In the genomic region with DNA sequence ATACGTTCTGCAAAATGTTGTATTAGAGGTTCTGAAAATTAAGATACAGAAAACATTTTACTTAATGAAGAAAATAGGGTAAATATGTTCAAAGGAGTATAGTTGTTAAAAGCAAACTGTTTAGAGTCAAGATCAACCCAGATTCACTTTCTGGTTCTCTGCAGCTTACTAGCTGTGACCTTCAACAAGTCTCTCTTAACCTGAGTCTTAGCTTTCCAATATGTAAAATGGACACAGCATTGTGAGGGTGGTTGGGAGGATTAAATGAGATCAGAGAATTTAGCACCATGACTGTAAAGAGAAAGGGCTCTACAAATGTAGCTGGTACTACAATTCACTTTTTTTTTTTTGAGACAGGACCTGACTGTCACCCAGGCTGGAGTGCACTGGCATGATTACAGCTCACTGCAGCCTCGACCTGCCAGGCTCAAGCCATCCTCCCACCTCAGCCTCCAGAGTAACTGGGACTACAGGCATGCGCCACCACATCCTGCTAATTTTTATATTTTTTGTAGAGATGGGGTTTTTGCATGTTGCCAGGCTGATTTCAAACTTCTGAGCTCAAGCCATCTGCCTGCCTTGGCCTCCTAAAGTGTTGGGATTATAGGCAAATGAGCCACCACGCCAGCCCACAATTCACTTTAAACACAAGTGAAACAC, we compare ENCODE assay signal across 9 cellular contexts. TPM values are rescaled to one million over a fixed set of nuclear protein-coding genes. Genes with fewer than 3 reads are reported as not detected.
DNase-seq lines count a peak whose midpoint lies in the region; ATAC-seq, FAIRE-seq and TF ChIP-seq lines count a peak whose summit lies in the region.
"Had no signal": no experiment of that assay in that cellular context is flagged by ENCODE, and none has a peak within 500 bp of the region (broad histone marks: within the 10 kb centered on the region; RNA-seq: fewer than 3 reads in every experiment).

No MANE protein-coding gene starts in this region.

- peak overlapping the region; percentile 89 for H3K4me3 Mint-ChIP-seq in activated naive CD8-positive, alpha-beta T cell treated with anti-CD3 and anti-CD28 coated beads, Interleukin-2, amount 50 U/mL, for 24 hours
- peak overlapping the region; percentile 91 for H3K4me3 Mint-ChIP-seq in nephron progenitor cell

- no peak overlapping the region for H4K5ac ChIP-seq in IMR-90 (ENCODE audit: low read depth, low read length)

- no peak overlapping the region for H2AK5ac ChIP-seq in IMR-90 (ENCODE audit: low read depth, low read length)

- H4K91ac ChIP-seq in IMR-90 (ENCODE audit: insufficient read depth, low read depth, low read length): no peak overlapping the region

- no peak overlapping the region for H2BK5ac ChIP-seq in IMR-90 (ENCODE audit: low read depth, low read length, poor library complexity, severe bottlenecking)

- no peak overlapping the region for H2AK9ac ChIP-seq in IMR-90 (replicated peaks; ENCODE audit: low read depth, low read length, poor library complexity)

- no peak overlapping the region for H2BK20ac ChIP-seq in IMR-90 (ENCODE audit: low read depth, low read length)

- TF ChIP-seq RAD21 in SK-N-SH (IDR thresholded peaks at IDR 0.05; ENCODE audit: low read length) (no peak), IMR-90 (IDR thresholded peaks at IDR 0.05; ENCODE audit: low read length) (no peak)

- no peak overlapping the region for H2BK15ac ChIP-seq in IMR-90 (ENCODE audit: low read depth, low read length)

- H3K27ac ChIP-seq in SK-N-SH (ENCODE audit: low read depth in 2 of 2, low read length in 1 of 2): peak overlapping the region in 1 of 2 experiments; percentile 76; a peak in 1 of 4 replicates
- H3K27ac ChIP-seq in IMR-90 (ENCODE audit: insufficient read depth, low read length): no peak overlapping the region
- no peak overlapping the region for H3K27ac ChIP-seq in small intestine (ENCODE audit: low read depth in 1 of 2, low read length in 1 of 2)
- H3K27ac ChIP-seq in ascending aorta: no peak overlapping the region

- H3K14ac ChIP-seq in IMR-90 (replicated peaks; ENCODE audit: low read depth, low read length): no peak overlapping the region

- no TSS peak for BruUV-seq in IMR-90 (replicated peaks; lab: Mats Ljungman, UMichigan)

- dilution Hi-C loops in IMR-90 (cut with HindIII; ENCODE audit: low sequenced_read_pairs, unreplicated experiment): no loop called here

- TF ChIP-seq CTCF in SK-N-SH (IDR thresholded peaks at IDR 0.05) (no peak), IMR-90 (conservative IDR thresholded peaks at IDR 0.05; ENCODE audit: low read depth, low read length) (no peak), nephron progenitor cell (IDR thresholded peaks at IDR 0.05) (no peak), ascending aorta (IDR thresholded peaks at IDR 0.05) (no peak)

- intact Hi-C loops in IMR-90 (cut with micrococcal nuclease): loop anchor here (5.0 kb wide), 1 partner anchor 70 kb away; no protein-coding TSS in a partner anchor
- intact Hi-C loops in ascending aorta (cut with DNase I): no loop called here

- ATAC-seq in SK-N-SH treated with all-trans-retinoic acid at 6 μM for 48 hours (no peak), IMR-90 (ENCODE audit: low read depth) (no peak)
- ATAC-seq in activated naive CD8-positive, alpha-beta T cell treated with anti-CD3 and anti-CD28 coated beads, Interleukin-2, amount 50 U/mL, for 24 hours: no peak

- 96% methylated on average over 4 of the region's 4 CpGs for WGBS in SK-N-SH (ENCODE audit: low lambda C conversion rate)
- WGBS in IMR-90 (ENCODE audit: extremely low coverage in 2 of 2, insufficient read length in 1 of 2), 2 experiments: no CpG with 5 or more reads among the region's 4 CpGs
- WGBS in small intestine, 3 donors: 75 to 84% (median 80%) methylated on average over 4 of the region's 4 CpGs

- peak overlapping the region; percentile 94; the same call in 1 of the 2 replicates for H3K9ac ChIP-seq in SK-N-SH
- no peak overlapping the region for H3K9ac ChIP-seq in IMR-90 (ENCODE audit: low read depth, low read length)

- no peak overlapping the region for H3K56ac ChIP-seq in IMR-90 (ENCODE audit: extremely low read depth, insufficient read depth, low read length)

- H3K27me3 ChIP-seq in SK-N-SH (ENCODE audit: insufficient read depth): no peaks in the 10 kb centered on the region
- no peaks in the 10 kb centered on the region for H3K27me3 ChIP-seq in IMR-90 (ENCODE audit: control insufficient read depth, insufficient read depth, low read length)
- no peaks in the 10 kb centered on the region for H3K27me3 ChIP-seq in small intestine (ENCODE audit: control insufficient read depth in 2 of 2, insufficient read depth in 2 of 2, low read length in 2 of 2)
- no peaks in the 10 kb centered on the region for H3K27me3 ChIP-seq in ascending aorta

- H4K8ac ChIP-seq in IMR-90 (ENCODE audit: low read depth in 2 of 2, low read length in 2 of 2): peak overlapping the region; percentile 94 to 99; a peak in 2 of 4 replicates

- no peaks in the 10 kb centered on the region for H3F3A ChIP-seq in SK-N-SH (replicated peaks; ENCODE audit: insufficient read depth)

- H3K36me3 Mint-ChIP-seq in activated naive CD8-positive, alpha-beta T cell treated with anti-CD3 and anti-CD28 coated beads, Interleukin-2, amount 50 U/mL, for 24 hours (ENCODE audit: low read depth): peaks cover 2% of the 10 kb centered on the region
- H3K36me3 Mint-ChIP-seq in nephron progenitor cell (ENCODE audit: low read depth): no peaks in the 10 kb centered on the region

- no peaks in the 10 kb centered on the region for H3K9me3 Mint-ChIP-seq in activated naive CD8-positive, alpha-beta T cell treated with anti-CD3 and anti-CD28 coated beads, Interleukin-2, amount 50 U/mL, for 24 hours
- H3K9me3 Mint-ChIP-seq in nephron progenitor cell: no peaks in the 10 kb centered on the region

- DNase-seq in SK-N-SH (no peak), IMR-90 (no peak), nephron progenitor cell (no peak), small intestine (no peak), ascending aorta (ENCODE audit: low spot score in 2 of 2) (no peak)
- no peak for DNase-seq in activated naive CD8-positive, alpha-beta T cell treated with anti-CD3 and anti-CD28 coated beads, Interleukin-2, amount 50 U/mL, for 24 hours
- no peak for DNase-seq in NK-92 treated with Interleukin-12 subunit alpha and Interleukin-12 subunit beta, amount 100 ng/mL, for 24 hours (lab: John Stamatoyannopoulos, UW)
- DNase-seq: NCI-H1105 had no signal

- H3K9me3 ChIP-seq in SK-N-SH (no peaks in the 10 kb centered on the region), IMR-90 (ENCODE audit: control insufficient read depth, insufficient read depth, low read length) (no peaks in the 10 kb centered on the region), small intestine (ENCODE audit: control insufficient read depth, low read depth) (no peaks in the 10 kb centered on the region), ascending aorta (no peaks in the 10 kb centered on the region)

- H3K4ac ChIP-seq in IMR-90 (ENCODE audit: low read depth, low read length): no peak overlapping the region

- H4K20me1 ChIP-seq in SK-N-SH (ENCODE audit: insufficient read depth): no peaks in the 10 kb centered on the region
- no peaks in the 10 kb centered on the region for H4K20me1 ChIP-seq in IMR-90 (ENCODE audit: insufficient read depth, low read length)

- H3K4me1 ChIP-seq in SK-N-SH (ENCODE audit: control insufficient read depth in 1 of 2, insufficient read depth in 2 of 2, low read depth in 1 of 2, low read length in 1 of 2): peaks cover 8 to 24% of the 10 kb centered on the region in 2 experiments; a peak in 3 of 4 replicates
- H3K4me1 ChIP-seq in IMR-90 (ENCODE audit: control insufficient read depth, insufficient read depth, low read length): peaks cover 7% of the 10 kb centered on the region
- H3K4me1 ChIP-seq in small intestine (ENCODE audit: control insufficient read depth in 2 of 2, insufficient read depth in 1 of 2, low read depth in 1 of 2, low read length in 1 of 2): peaks cover 0 to 3% of the 10 kb centered on the region in 2 donors
- H3K4me1 ChIP-seq in ascending aorta: peaks cover 0 to 8% of the 10 kb centered on the region in 2 donors

- H2AFZ ChIP-seq in SK-N-SH (ENCODE audit: low read depth) (no peak overlapping the region), IMR-90 (replicated peaks; ENCODE audit: low read length, poor library complexity) (no peak overlapping the region)

- H3K36me3 ChIP-seq in SK-N-SH (replicated peaks in 1 of 2; ENCODE audit: control insufficient read depth in 1 of 2, insufficient read depth in 2 of 2, low read length in 1 of 2) (no peaks in the 10 kb centered on the region), IMR-90 (ENCODE audit: control insufficient read depth, insufficient read depth, low read length) (no peaks in the 10 kb centered on the region), small intestine (ENCODE audit: control insufficient read depth in 2 of 2, insufficient read depth in 2 of 2, low read length in 2 of 2) (no peaks in the 10 kb centered on the region), ascending aorta (no peaks in the 10 kb centered on the region)

- H3K9me2 ChIP-seq in SK-N-SH: no peaks in the 10 kb centered on the region

- no peak overlapping the region for H2BK120ac ChIP-seq in IMR-90 (ENCODE audit: low read depth, low read length)

- peaks cover 3% of the 10 kb centered on the region; the same call in 1 of the 2 replicates for H3K9me1 ChIP-seq in IMR-90 (ENCODE audit: insufficient read depth, low read length)

- peak overlapping the region; percentile 87 for H3K27ac Mint-ChIP-seq in activated naive CD8-positive, alpha-beta T cell treated with anti-CD3 and anti-CD28 coated beads, Interleukin-2, amount 50 U/mL, for 24 hours
- H3K27ac Mint-ChIP-seq in nephron progenitor cell: peak overlapping the region; percentile 12

- H3K79me2 ChIP-seq in SK-N-SH (ENCODE audit: insufficient read depth): no peaks in the 10 kb centered on the region; the same call in 1 of the 2 replicates

- peaks cover 26% of the 10 kb centered on the region for H3K4me1 Mint-ChIP-seq in activated naive CD8-positive, alpha-beta T cell treated with anti-CD3 and anti-CD28 coated beads, Interleukin-2, amount 50 U/mL, for 24 hours
- peaks cover 37% of the 10 kb centered on the region for H3K4me1 Mint-ChIP-seq in nephron progenitor cell

- TF ChIP-seq POLR2A in IMR-90 (IDR thresholded peaks at IDR 0.05; ENCODE audit: low read depth, low read length): no peak

- peaks cover 7 to 11% of the 10 kb centered on the region in 2 experiments for H3K79me1 ChIP-seq in IMR-90 (ENCODE audit: low read depth in 1 of 2, low read length in 2 of 2)

- no peaks in the 10 kb centered on the region for H3K27me3 Mint-ChIP-seq in activated naive CD8-positive, alpha-beta T cell treated with anti-CD3 and anti-CD28 coated beads, Interleukin-2, amount 50 U/mL, for 24 hours
- no peaks in the 10 kb centered on the region for H3K27me3 Mint-ChIP-seq in nephron progenitor cell (ENCODE audit: low read depth, poor library complexity)

- no peak for FAIRE-seq in small intestine (lab: Jason Lieb, UNC)

- H3K23ac ChIP-seq in IMR-90 (ENCODE audit: low read depth, low read length): no peak overlapping the region

- POLR2A ChIA-PET in SK-N-SH (lab: Yijun Ruan, JAX) (interaction anchor here (1.8 to 2.7 kb wide), 3 partner anchors 14 to 55 kb away, joined by 6 to 12 read pairs (median 9); no protein-coding TSS in a partner anchor), IMR-90 (lab: Charles Lee; ENCODE audit: unreplicated experiment) (no interaction called here)

- in situ Hi-C loops in IMR-90 (cut with MboI; ENCODE audit: low sequenced_read_pairs): no loop called here

- H3K18ac ChIP-seq in IMR-90 (ENCODE audit: low read depth, low read length): no peak overlapping the region

- H3K4me3 ChIP-seq in SK-N-SH (ENCODE audit: low read depth in 2 of 2, low read length in 1 of 2) (peak overlapping the region in 1 of 2 experiments; percentile 80; a peak in 1 of 4 replicates), IMR-90 (ENCODE audit: insufficient read depth, low read depth, low read length) (no peak overlapping the region), small intestine (ENCODE audit: low read depth in 1 of 2, low read length in 2 of 2) (no peak overlapping the region), ascending aorta (no peak overlapping the region)

- TF ChIP-seq EP300 in SK-N-SH (IDR thresholded peaks at IDR 0.05; ENCODE audit: borderline replicate concordance in 1 of 2, low read depth in 1 of 2, low read length in 1 of 2): no peak

- CTCF ChIA-PET in SK-N-SH (lab: Yijun Ruan, JAX): interaction anchor here (0.8 to 7.3 kb wide), 7 partner anchors 19 to 278 kb away, joined by 3 to 63 read pairs (median 3); no protein-coding TSS in a partner anchor
- CTCF ChIA-PET in IMR-90 (lab: Yijun Ruan, JAX): interaction anchor here (0.7 kb wide), 1 partner anchor 278 kb away, joined by 14 read pairs; no protein-coding TSS in a partner anchor

- H3K4me2 ChIP-seq in SK-N-SH: peak overlapping the region; percentile 87
- no peak overlapping the region for H3K4me2 ChIP-seq in IMR-90 (ENCODE audit: low read depth, low read length)

RNA-seq across cellular contexts. Expression of a gene that starts 43.9 kb away (rescaled TPM):
- polyA plus RNA-seq in SK-N-SH (2012; rRNA removed): 233 and 235 TPM in 2 replicates
- 188 and 230 TPM in 2 replicates for polyA plus RNA-seq in SK-N-SH (2012; cell fraction: cytosol; rRNA removed)
- 183 and 211 TPM in 2 replicates for polyA plus RNA-seq in SK-N-SH (2012; cell fraction: nucleus; rRNA removed)
- 107 and 116 TPM in 2 replicates for total RNA-seq in IMR-90 (2012; rRNA removed)
- 124 and 125 TPM in 2 replicates for polyA plus RNA-seq in IMR-90 (2012; rRNA removed)
- 80.5 and 128 TPM in 2 replicates for polyA plus RNA-seq in IMR-90 (2012; cell fraction: cytosol; rRNA removed)
- 50.7 and 113 TPM in 2 replicates for polyA plus RNA-seq in IMR-90 (2012; cell fraction: nucleus; rRNA removed; ENCODE audit: low replicate concordance)
- polyA plus RNA-seq in small intestine: 1,000 to 10,000 TPM in 2 of 3 donors, 100 to 1,000 TPM in 1; 921 to 1,048 (median 1,042) TPM
- total RNA-seq in ascending aorta: 255 TPM
